Comparison of ENCODE assay signal across 21 cellular contexts in the genomic region with DNA sequence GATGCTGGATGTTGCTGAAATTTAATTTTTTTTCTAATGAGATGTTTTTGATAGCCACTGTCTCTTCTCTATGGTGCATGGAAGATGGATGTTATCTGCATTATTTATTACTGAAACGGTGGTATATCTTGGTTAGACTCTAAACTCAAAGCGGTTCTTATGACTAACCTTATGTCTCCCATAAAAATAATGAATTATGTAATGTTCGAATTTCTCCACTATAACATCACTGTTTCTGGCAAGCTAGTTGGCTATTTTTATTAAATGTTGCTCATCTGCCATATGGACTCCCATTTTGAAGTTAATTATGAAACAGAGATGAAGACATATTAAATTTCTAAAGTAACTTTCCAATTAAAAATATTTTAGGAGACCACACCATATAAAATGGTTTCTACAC.
DNase-seq lines count a peak whose midpoint lies in the region; ATAC-seq and TF ChIP-seq lines count a peak whose summit lies in the region.
"Had no signal": no experiment of that assay in that cellular context is flagged by ENCODE, and none has a peak within 500 bp of the region (broad histone marks: within the 10 kb centered on the region; RNA-seq: fewer than 3 reads in every experiment).

No MANE protein-coding gene starts in this region.

- H3K4me1 Mint-ChIP-seq in activated CD8-positive, alpha-beta T cell treated with anti-CD3 and anti-CD28 coated beads, Interleukin-2, amount 10 ng/mL, durations not matched to agents 7 days and 5 days (ENCODE audit: low read depth) = no peaks in the 10 kb centered on the region
- no peaks in the 10 kb centered on the region for H3K4me1 Mint-ChIP-seq in activated T-helper 2 cell treated with anti-CD3 and anti-CD28 coated beads, Interferon-gamma antibody, Interleukin-2, Interleukin-4, amounts not matched to agents 10 μg/mL and 5 μg/mL and 100 μg/mL, durations not matched to agents 14 hours and 24 hours and 36 hours (ENCODE audit: low read depth)
- H3K4me1 Mint-ChIP-seq: B cell, CD14-positive monocyte had no signal

- H3K4me3 Mint-ChIP-seq in activated CD8-positive, alpha-beta T cell treated with anti-CD3 and anti-CD28 coated beads, Interleukin-2, amount 10 ng/mL, durations not matched to agents 7 days and 5 days = no peak overlapping the region
- no peak overlapping the region for H3K4me3 Mint-ChIP-seq in activated T-helper 2 cell treated with anti-CD3 and anti-CD28 coated beads, Interferon-gamma antibody, Interleukin-2, Interleukin-4, amounts not matched to agents 10 μg/mL and 5 μg/mL and 100 μg/mL, durations not matched to agents 14 hours and 24 hours and 36 hours (ENCODE audit: low read depth)
- H3K4me3 Mint-ChIP-seq: B cell, CD14-positive monocyte had no signal

- CTCF ChIA-PET in OCI-LY7 (lab: Charles Lee; ENCODE audit: unreplicated experiment) = no interaction called here
- CTCF ChIA-PET in activated CD8-positive, alpha-beta T cell treated with anti-CD3 and anti-CD28 coated beads, Interleukin-2, amount 10 ng/mL, durations not matched to agents 7 days and 5 days (lab: Charles Lee) = no interaction called here

- no peak overlapping the region for H3K4me2 ChIP-seq in OCI-LY7 (ENCODE audit: low read length)

- H3K36me3 ChIP-seq in OCI-LY7 (ENCODE audit: insufficient read depth, low read length) = no peaks in the 10 kb centered on the region

- H3K4me3 ChIP-seq in OCI-LY7 (ENCODE audit: low read depth, low read length, poor library complexity, severe bottlenecking) = no peak overlapping the region
- H3K4me3 ChIP-seq in fibroblast of mammary gland (ENCODE audit: control insufficient read depth, low read depth, low read length) = no peak overlapping the region

- no peaks in the 10 kb centered on the region for H3K27me3 Mint-ChIP-seq in activated CD8-positive, alpha-beta T cell treated with anti-CD3 and anti-CD28 coated beads, Interleukin-2, amount 10 ng/mL, durations not matched to agents 7 days and 5 days (ENCODE audit: low read depth)
- H3K27me3 Mint-ChIP-seq in activated T-helper 2 cell treated with anti-CD3 and anti-CD28 coated beads, Interferon-gamma antibody, Interleukin-2, Interleukin-4, amounts not matched to agents 10 μg/mL and 5 μg/mL and 100 μg/mL, durations not matched to agents 14 hours and 24 hours and 36 hours (ENCODE audit: low read depth) = no peaks in the 10 kb centered on the region
- H3K27me3 Mint-ChIP-seq: B cell had no signal

- H3K4me1 ChIP-seq in OCI-LY7 (ENCODE audit: insufficient read depth, low read length, poor library complexity, severe bottlenecking) = no peaks in the 10 kb centered on the region

- intact Hi-C loops in OCI-LY7 (cut with micrococcal nuclease; ENCODE audit: unreplicated experiment) = no loop called here
- intact Hi-C loops in activated T-helper 2 cell treated with anti-CD3 and anti-CD28 coated beads, Interferon-gamma antibody, Interleukin-2, Interleukin-4, amounts not matched to agents 10 μg/mL and 5 μg/mL and 100 μg/mL, durations not matched to agents 14 hours and 24 hours and 36 hours (cut with micrococcal nuclease) = no loop called here

- H3K79me2 ChIP-seq in OCI-LY7 (ENCODE audit: insufficient read depth, low read depth, low read length) = no peaks in the 10 kb centered on the region

- H3K9me2 ChIP-seq in OCI-LY7 (ENCODE audit: insufficient read depth, low read length) = 0 out of 2 replicates have a peak, but pooled peaks cover 4% of the 10 kb centered on the region

- POLR2A ChIA-PET in OCI-LY7 (lab: Charles Lee) = no interaction called here
- POLR2A ChIA-PET in activated CD8-positive, alpha-beta T cell treated with anti-CD3 and anti-CD28 coated beads, Interleukin-2, amount 10 ng/mL, durations not matched to agents 7 days and 5 days (lab: Charles Lee) = no interaction called here

- TF ChIP-seq CTCF in OCI-LY7 (conservative IDR thresholded peaks at IDR 0.05; ENCODE audit: low read length) (no peak), fibroblast of mammary gland (conservative IDR thresholded peaks at IDR 0.05; ENCODE audit: control insufficient read depth, insufficient read depth, low read depth, low read length) (no peak)

- no peaks in the 10 kb centered on the region for H3K9me3 ChIP-seq in OCI-LY7 (ENCODE audit: low read length)

- 0 out of 2 replicates have a peak overlapping the region, but pooled peaks have one; percentile 3 for H2AFZ ChIP-seq in OCI-LY7 (ENCODE audit: low read length)

- no peaks in the 10 kb centered on the region for H3K36me3 Mint-ChIP-seq in activated CD8-positive, alpha-beta T cell treated with anti-CD3 and anti-CD28 coated beads, Interleukin-2, amount 10 ng/mL, durations not matched to agents 7 days and 5 days (ENCODE audit: low read depth)
- H3K36me3 Mint-ChIP-seq in activated T-helper 2 cell treated with anti-CD3 and anti-CD28 coated beads, Interferon-gamma antibody, Interleukin-2, Interleukin-4, amounts not matched to agents 10 μg/mL and 5 μg/mL and 100 μg/mL, durations not matched to agents 14 hours and 24 hours and 36 hours (ENCODE audit: low read depth) = no peaks in the 10 kb centered on the region
- H3K36me3 Mint-ChIP-seq: CD14-positive monocyte had no signal

- no TSS peak for BruUV-seq in OCI-LY7 (replicated peaks; lab: Mats Ljungman, UMichigan)

- H3K9me3 Mint-ChIP-seq in activated CD8-positive, alpha-beta T cell treated with anti-CD3 and anti-CD28 coated beads, Interleukin-2, amount 10 ng/mL, durations not matched to agents 7 days and 5 days (ENCODE audit: insufficient read depth) = peaks cover 4% of the 10 kb centered on the region
- H3K9me3 Mint-ChIP-seq in activated T-helper 2 cell treated with anti-CD3 and anti-CD28 coated beads, Interferon-gamma antibody, Interleukin-2, Interleukin-4, amounts not matched to agents 10 μg/mL and 5 μg/mL and 100 μg/mL, durations not matched to agents 14 hours and 24 hours and 36 hours = peaks cover 11% of the 10 kb centered on the region

- no peak overlapping the region for H3K27ac Mint-ChIP-seq in activated CD8-positive, alpha-beta T cell treated with anti-CD3 and anti-CD28 coated beads, Interleukin-2, amount 10 ng/mL, durations not matched to agents 7 days and 5 days
- no peak overlapping the region for H3K27ac Mint-ChIP-seq in activated T-helper 2 cell treated with anti-CD3 and anti-CD28 coated beads, Interferon-gamma antibody, Interleukin-2, Interleukin-4, amounts not matched to agents 10 μg/mL and 5 μg/mL and 100 μg/mL, durations not matched to agents 14 hours and 24 hours and 36 hours
- H3K27ac Mint-ChIP-seq: B cell, CD14-positive monocyte had no signal

- no peak for ATAC-seq in activated CD8-positive, alpha-beta T cell treated with anti-CD3 and anti-CD28 coated beads, Interleukin-2, amount 10 ng/mL, durations not matched to agents 7 days and 5 days

- H4K20me1 ChIP-seq in OCI-LY7 (ENCODE audit: insufficient read depth, low read length) = no peaks in the 10 kb centered on the region

- H3K27ac ChIP-seq in OCI-LY7 (ENCODE audit: low read depth, low read length, poor library complexity, severe bottlenecking) = no peak overlapping the region
- H3K27ac ChIP-seq: 22Rv1 had no signal

- DNase-seq in A172 (ENCODE audit: low spot score) (peak; percentile 1), GM04503 (ENCODE audit: low read depth) (peak; percentile 34), OCI-LY7 (ENCODE audit: low spot score) (no peak), fibroblast of mammary gland (ENCODE audit: low read depth) (peak; percentile 48), dermis blood vessel endothelial cell (no peak)
- DNase-seq in activated CD8-positive, alpha-beta T cell treated with anti-CD3 and anti-CD28 coated beads, Interleukin-2, amount 10 ng/mL, durations not matched to agents 7 days and 5 days = no peak
- DNase-seq in activated CD8-positive, alpha-beta memory T cell treated with anti-CD3 and anti-CD28 coated beads, Interleukin-2, amount 50 U/mL, for 48 hours = no peak
- no peak for DNase-seq in activated T-helper 2 cell treated with anti-CD3 and anti-CD28 coated beads, Interferon-gamma antibody, Interleukin-2, Interleukin-4, amounts not matched to agents 10 μg/mL and 5 μg/mL and 100 μg/mL, durations not matched to agents 14 hours and 24 hours and 36 hours (ENCODE audit: low spot score)
- DNase-seq: DMS53, GOT3, HCEC 1CT, KG1, NCI-H1092 treated with DMSO at 0.1 percent for 48 hours, NCI-H1436 treated with DMSO at 0.1 percent for 48 hours, NCI-H1930, NCI-H345, NCI-H526 treated with DMSO at 0.1 percent for 48 hours, Right ventricle myocardium superior had no signal

Comparison
In these comparisons a context has a peak if more than half of its experiments do, and no peak if none do; other contexts are left out.
1. DNase-seq: peak in A172 (single experiment), GM04503 (single experiment) and fibroblast of mammary gland (single experiment); none in OCI-LY7 (single experiment), activated CD8-positive, alpha-beta T cell treated with anti-CD3 and anti-CD28 coated beads, Interleukin-2, amount 10 ng/mL, durations not matched to agents 7 days and 5 days (single experiment), activated CD8-positive, alpha-beta memory T cell treated with anti-CD3 and anti-CD28 coated beads, Interleukin-2, amount 50 U/mL, for 48 hours (single experiment), dermis blood vessel endothelial cell (single experiment) and activated T-helper 2 cell treated with anti-CD3 and anti-CD28 coated beads, Interferon-gamma antibody, Interleukin-2, Interleukin-4, amounts not matched to agents 10 μg/mL and 5 μg/mL and 100 μg/mL, durations not matched to agents 14 hours and 24 hours and 36 hours (single experiment).